In genomic region chr1:17119744-17120482, GRCh38 we compare ENCODE assay signal across 8 cellular contexts. TPM values are rescaled to one million over a fixed set of nuclear protein-coding genes. Genes with fewer than 3 reads are reported as not detected.
A peak's percentile ranks its signal among the peaks of the same experiment; 100 is the strongest.
DNase-seq lines count a peak whose midpoint lies in the region; ATAC-seq and TF ChIP-seq lines count a peak whose summit lies in the region.

No MANE protein-coding gene starts in this region.

- H3K9me3 Mint-ChIP-seq in brain (no peaks in the 10 kb centered on the region), nephron (no peaks in the 10 kb centered on the region)

- H3K36me3 ChIP-seq in thyroid gland: no peaks in the 10 kb centered on the region

- H3K4me1 ChIP-seq in thyroid gland: peaks cover 0 to 13% of the 10 kb centered on the region in 2 donors

- H3K27ac ChIP-seq in thyroid gland: no peak overlapping the region

- no peak for TF ChIP-seq CTCF in brain (conservative IDR thresholded peaks at IDR 0.05)
- no peak for TF ChIP-seq CTCF in nephron (IDR thresholded peaks at IDR 0.05; ENCODE audit: unreplicated experiment in 3 of 3)
- TF ChIP-seq CTCF in thyroid gland (IDR thresholded peaks at IDR 0.05): no peak

- DNase-seq in CD1c-positive myeloid dendritic cell (ENCODE audit: extremely low spot score) (peak; percentile 71), T-helper 1 cell (no peak), thyroid gland (no peak), NCI-H1092 treated with DMSO at 0.1 percent for 48 hours (lab: John Stamatoyannopoulos, UW) (no peak)
- DNase-seq in activated CD8-positive, alpha-beta memory T cell treated with anti-CD3 and anti-CD28 coated beads, Interleukin-2, amount 50 U/mL, for 48 hours: no peak

- H3K9me3 ChIP-seq in thyroid gland: no peaks in the 10 kb centered on the region

- TF ChIP-seq POLR2A in thyroid gland (IDR thresholded peaks at IDR 0.05): no peak

- peak overlapping the region in 2 of 5 experiments; percentile 48 to 67 for H3K27ac Mint-ChIP-seq in brain
- no peak overlapping the region for H3K27ac Mint-ChIP-seq in nephron

- H3K4me3 Mint-ChIP-seq in brain (peak overlapping the region in 4 of 5 experiments; percentile 73 to 83 (median 77)), nephron (peak overlapping the region; percentile 19 to 65 (median 57))

- H3K4me3 ChIP-seq in thyroid gland (replicated peaks in 1 of 3): no peak overlapping the region

- H3K27me3 Mint-ChIP-seq in brain (peaks cover 58% of the 10 kb centered on the region), nephron (ENCODE audit: low read depth) (peaks cover 72% of the 10 kb centered on the region)

- H3K36me3 Mint-ChIP-seq in brain (no peaks in the 10 kb centered on the region), nephron (ENCODE audit: low read depth) (no peaks in the 10 kb centered on the region)

- WGBS in thyroid gland, 2 donors: 47 to 56% methylated on average over 20 of the region's 20 CpGs

- peak; percentile 43 for ATAC-seq in HG03175 (IDR thresholded peaks at IDR 0.05; ENCODE audit: unreplicated experiment)

- intact Hi-C loops in thyroid gland (cut with DNase I): no loop called here

- peaks cover 18% of the 10 kb centered on the region for H3K27me3 ChIP-seq in thyroid gland

- H3K4me1 Mint-ChIP-seq in brain (peaks cover 52% of the 10 kb centered on the region), nephron (peaks cover 57% of the 10 kb centered on the region)

RNA-seq across cellular contexts. Expression of gene PADI2, which starts 0.7 kb away (rescaled TPM):
- 110 TPM for polyA plus RNA-seq in brain (ENCODE audit: insufficient read depth, low read depth, low replicate concordance)
- under 1 TPM; 0.13 to 0.49 (median 0.38) TPM for total RNA-seq in thyroid gland
